2 cellular contexts compared by ENCODE assay signal in the genomic region with DNA sequence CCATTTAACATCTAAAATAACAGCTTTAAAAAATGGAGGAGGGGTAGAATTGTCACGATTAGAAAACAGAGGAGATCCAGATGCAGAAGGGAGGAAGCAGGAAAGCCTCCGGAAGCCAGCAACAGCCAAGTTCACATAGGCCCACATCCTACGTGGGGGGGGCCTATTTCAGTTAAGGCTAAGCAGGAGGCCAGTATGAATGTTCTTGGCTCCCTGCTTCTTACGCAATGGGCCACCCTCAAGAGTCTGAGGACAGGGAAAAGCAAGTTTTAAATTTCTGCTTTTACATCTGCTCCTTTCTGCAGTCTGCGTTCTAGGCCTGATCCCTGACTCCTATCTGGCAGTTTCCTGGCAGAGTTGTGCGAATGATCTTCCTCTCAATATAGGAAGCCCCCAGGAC.
TF ChIP-seq lines count a peak whose summit lies in the region.

No MANE protein-coding gene starts in this region.

TF ChIP-seq in HepG2, 621 proteins besides CTCF, POLR2A, EP300 and RAD21:
- no peak for TF ChIP-seq NR1H2 (CRISPR knock-in tag; IDR thresholded peaks at IDR 0.05; ENCODE audit: borderline replicate concordance, low read depth)
- no peak for TF ChIP-seq HMGA1 (CRISPR knock-in tag; conservative IDR thresholded peaks at IDR 0.05)
- TF ChIP-seq CEBPB (IDR thresholded peaks at IDR 0.05; ENCODE audit: borderline replicate concordance, low read depth, low read length): peak; percentile 73
- peak; percentile 41; the same call in 1 of the 2 replicates for TF ChIP-seq CEBPG (CRISPR knock-in tag; IDR thresholded peaks at IDR 0.05)
- 0 out of 2 replicates have a peak, but pooled peaks have one; percentile 7 for TF ChIP-seq TBX2 (CRISPR knock-in tag; IDR thresholded peaks at IDR 0.05; ENCODE audit: borderline replicate concordance)

TF ChIP-seq in HEK293T, 16 proteins besides CTCF, POLR2A, EP300 and RAD21:
- no peak for TF ChIP-seq FOXM1 (IDR thresholded peaks at IDR 0.05; ENCODE audit: borderline replicate concordance)
- no peak for TF ChIP-seq FOXA1 (IDR thresholded peaks at IDR 0.05)
- no peak for TF ChIP-seq ARNT (IDR thresholded peaks at IDR 0.05)
- no peak for TF ChIP-seq FOXK2 (IDR thresholded peaks at IDR 0.05)
- no peak for TF ChIP-seq NFRKB (IDR thresholded peaks at IDR 0.05)
- TF ChIP-seq CTBP1 (IDR thresholded peaks at IDR 0.05; ENCODE audit: borderline replicate concordance): no peak
- no peak for TF ChIP-seq L3MBTL2 (conservative IDR thresholded peaks at IDR 0.05)
TF ChIP-seq in HEK293T: peak in this region for 0.
